11 cellular contexts compared by ENCODE assay signal in the genomic region with DNA sequence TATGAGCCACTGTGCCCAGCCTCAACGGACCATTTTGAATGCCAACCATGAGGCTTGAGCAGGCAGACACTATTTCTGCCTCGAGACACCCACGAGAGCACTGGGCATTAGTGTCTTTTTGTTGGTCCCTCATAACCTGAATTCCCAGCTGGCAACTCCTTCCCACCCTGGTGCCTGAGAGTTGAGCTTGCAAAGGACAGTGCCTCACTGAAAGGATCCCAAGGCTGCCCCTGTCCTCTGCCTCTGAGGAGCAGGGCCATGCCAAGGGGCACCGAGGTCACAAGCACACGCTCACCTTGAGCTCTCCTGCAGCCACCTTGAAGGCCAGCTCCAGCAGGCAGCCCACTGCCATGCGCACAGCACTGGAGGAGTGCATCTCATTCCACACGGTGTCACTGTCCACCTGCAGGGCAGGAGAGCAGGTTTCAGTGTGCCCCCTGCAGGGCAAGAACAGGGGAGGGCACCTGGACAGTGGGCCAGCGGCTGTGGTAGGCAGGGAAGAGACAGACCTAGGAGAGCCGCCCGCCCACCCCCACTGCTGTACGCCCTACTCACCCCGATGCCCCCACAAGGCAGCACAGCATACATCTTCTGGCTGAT. TPM values are rescaled to one million over a fixed set of nuclear protein-coding genes. Genes with fewer than 3 reads are reported as not detected.
DNase-seq lines count a peak whose midpoint lies in the region; ATAC-seq and TF ChIP-seq lines count a peak whose summit lies in the region.
"Had no signal": no experiment of that assay in that cellular context is flagged by ENCODE, and none has a peak within 500 bp of the region (broad histone marks: within the 10 kb centered on the region; RNA-seq: fewer than 3 reads in every experiment).

No MANE protein-coding gene starts in this region.

- CTCF ChIA-PET in activated CD8-positive, alpha-beta memory T cell treated with anti-CD3 and anti-CD28 coated beads, Interleukin-2, amount 10 ng/mL, durations not matched to agents 7 days and 5 days (lab: Charles Lee): interaction anchor here (0.6 to 2.5 kb wide), 10 partner anchors 9 to 280 kb away, joined by 3 to 11 read pairs (median 4); a partner anchor contains a TSS

- H3K4me3 Mint-ChIP-seq in HFFc6 (no peak overlapping the region), T-helper 17 cell (no peak overlapping the region)
- H3K4me3 Mint-ChIP-seq in activated CD8-positive, alpha-beta memory T cell treated with anti-CD3 and anti-CD28 coated beads, Interleukin-2, amount 10 ng/mL, durations not matched to agents 7 days and 5 days: no peak overlapping the region

- H3K27ac Mint-ChIP-seq in HFFc6 (peak overlapping the region; percentile 89; the same call in 1 of the 2 replicates), T-helper 17 cell (peak overlapping the region; percentile 47)
- H3K27ac Mint-ChIP-seq in activated CD8-positive, alpha-beta memory T cell treated with anti-CD3 and anti-CD28 coated beads, Interleukin-2, amount 10 ng/mL, durations not matched to agents 7 days and 5 days: no peak overlapping the region

- peak; percentile 63 for TF ChIP-seq CTCF in HFFc6 (IDR thresholded peaks at IDR 0.05)

- H3K9me3 ChIP-seq in T-helper 17 cell (ENCODE audit: control insufficient read depth, low read length, poor library complexity, severe bottlenecking): no peaks in the 10 kb centered on the region
- H3K9me3 ChIP-seq: vagina had no signal

- peaks cover 4% of the 10 kb centered on the region for H3K27me3 Mint-ChIP-seq in HFFc6 (ENCODE audit: insufficient read depth)
- no peaks in the 10 kb centered on the region for H3K27me3 Mint-ChIP-seq in T-helper 17 cell
- no peaks in the 10 kb centered on the region for H3K27me3 Mint-ChIP-seq in activated CD8-positive, alpha-beta memory T cell treated with anti-CD3 and anti-CD28 coated beads, Interleukin-2, amount 10 ng/mL, durations not matched to agents 7 days and 5 days

- no peak for ATAC-seq in T-helper 17 cell
- ATAC-seq in activated CD8-positive, alpha-beta memory T cell treated with anti-CD3 and anti-CD28 coated beads, Interleukin-2, amount 10 ng/mL, durations not matched to agents 7 days and 5 days: no peak
- ATAC-seq in HG03135 (IDR thresholded peaks at IDR 0.05; ENCODE audit: unreplicated experiment): no peak
- no peak for ATAC-seq in GM18511 (IDR thresholded peaks at IDR 0.05; ENCODE audit: unreplicated experiment)

- H3K4me1 Mint-ChIP-seq in HFFc6 (ENCODE audit: low read depth): peaks cover 62% of the 10 kb centered on the region
- peaks cover 13% of the 10 kb centered on the region for H3K4me1 Mint-ChIP-seq in T-helper 17 cell
- H3K4me1 Mint-ChIP-seq in activated CD8-positive, alpha-beta memory T cell treated with anti-CD3 and anti-CD28 coated beads, Interleukin-2, amount 10 ng/mL, durations not matched to agents 7 days and 5 days: peaks cover 8% of the 10 kb centered on the region

- peak; percentile 51 for DNase-seq in Caki2 (ENCODE audit: low read depth)
- no peak for DNase-seq in HFFc6
- no peak for DNase-seq in T-helper 17 cell
- DNase-seq in islet precursor cell: peak; percentile 89
- no peak for DNase-seq in activated CD8-positive, alpha-beta memory T cell treated with anti-CD3 and anti-CD28 coated beads, Interleukin-2, amount 10 ng/mL, durations not matched to agents 7 days and 5 days
- DNase-seq in activated CD8-positive, alpha-beta memory T cell treated with anti-CD3 and anti-CD28 coated beads for 24 hours: no peak
- DNase-seq: amygdala, NCI-H2171 treated with DMSO at 0.1 percent for 48 hours had no signal

- H3K36me3 Mint-ChIP-seq in HFFc6 (ENCODE audit: low read depth) (peaks cover 27% of the 10 kb centered on the region), T-helper 17 cell (ENCODE audit: low read depth) (peaks cover 2% of the 10 kb centered on the region)
- H3K36me3 Mint-ChIP-seq in activated CD8-positive, alpha-beta memory T cell treated with anti-CD3 and anti-CD28 coated beads, Interleukin-2, amount 10 ng/mL, durations not matched to agents 7 days and 5 days: no peaks in the 10 kb centered on the region

- in situ Hi-C loops in Caki2 (cut with HindIII; ENCODE audit: low pct_unique_long_range_greater_than_20kb, low sequenced_read_pairs): no loop called here

- no peaks in the 10 kb centered on the region for H3K9me3 Mint-ChIP-seq in HFFc6
- no peaks in the 10 kb centered on the region for H3K9me3 Mint-ChIP-seq in activated CD8-positive, alpha-beta memory T cell treated with anti-CD3 and anti-CD28 coated beads, Interleukin-2, amount 10 ng/mL, durations not matched to agents 7 days and 5 days (ENCODE audit: low read depth)

RNA-seq across cellular contexts. Expression of a gene that starts 12.8 kb away (rescaled TPM):
- total RNA-seq in Caki2 (2014; rRNA removed; shearing (Covaris generic); ENCODE audit: low replicate concordance): 42.4 and 50.6 TPM in 2 replicates
- 100 to 1,000 TPM in 5 of 6 experiments, 10 to 100 TPM in 1; 96.6 to 123 (median 113) TPM for total RNA-seq in HFFc6 (2021; fragmentation: NEBNext Ultra II Directional; extraction: Animal tissue kit (Norgen Biotek cat#: 25700))
- 10 to 100 TPM; 10.9 to 13.8 TPM for total RNA-seq in T-helper 17 cell
- total RNA-seq in activated CD8-positive, alpha-beta memory T cell treated with anti-CD3 and anti-CD28 coated beads, Interleukin-2, amount 10 ng/mL, durations not matched to agents 7 days and 5 days: 10 to 100 TPM; 21.7 to 25.6 TPM

RNA-seq across cellular contexts. Expression of a gene that starts 16.9 kb away (rescaled TPM):
- total RNA-seq in Caki2 (2014; rRNA removed; shearing (Covaris generic); ENCODE audit: low replicate concordance): 77.9 and 126 TPM in 2 replicates
- total RNA-seq in HFFc6 (2021; fragmentation: NEBNext Ultra II Directional; extraction: Animal tissue kit (Norgen Biotek cat#: 25700)): 100 to 1,000 TPM in 1 of 6 experiments, 10 to 100 TPM in 5; 86.6 to 101 (median 94.5) TPM
- 10 to 100 TPM; 35.3 to 46.5 TPM for total RNA-seq in T-helper 17 cell
- 10 to 100 TPM; 68.3 to 76.8 TPM for total RNA-seq in activated CD8-positive, alpha-beta memory T cell treated with anti-CD3 and anti-CD28 coated beads, Interleukin-2, amount 10 ng/mL, durations not matched to agents 7 days and 5 days

RNA-seq across cellular contexts. Expression of a gene that starts 40.1 kb away (rescaled TPM):
- total RNA-seq in Caki2 (2014; rRNA removed; shearing (Covaris generic); ENCODE audit: low replicate concordance): 30.9 and 38.0 TPM in 2 replicates
- 10 to 100 TPM; 63.4 to 87.4 (median 78.7) TPM for total RNA-seq in HFFc6 (2021; fragmentation: NEBNext Ultra II Directional; extraction: Animal tissue kit (Norgen Biotek cat#: 25700))
- 10 to 100 TPM; 83.6 to 96.5 TPM for total RNA-seq in T-helper 17 cell
- 10 to 100 TPM; 25.5 to 32.5 TPM for total RNA-seq in activated CD8-positive, alpha-beta memory T cell treated with anti-CD3 and anti-CD28 coated beads, Interleukin-2, amount 10 ng/mL, durations not matched to agents 7 days and 5 days

RNA-seq across cellular contexts. Expression of a gene that starts 58.4 kb away (rescaled TPM):
- total RNA-seq in Caki2 (2014; rRNA removed; shearing (Covaris generic); ENCODE audit: low replicate concordance): 3.0 and 5.7 TPM in 2 replicates
- total RNA-seq in HFFc6 (2021; fragmentation: NEBNext Ultra II Directional; extraction: Animal tissue kit (Norgen Biotek cat#: 25700)): 1 to 10 TPM; 4.0 to 7.6 (median 6.7) TPM
- total RNA-seq in T-helper 17 cell: 1 to 10 TPM; 2.6 to 5.7 TPM
- 10 to 100 TPM; 19.8 to 23.1 TPM for total RNA-seq in activated CD8-positive, alpha-beta memory T cell treated with anti-CD3 and anti-CD28 coated beads, Interleukin-2, amount 10 ng/mL, durations not matched to agents 7 days and 5 days

Comparison
In these comparisons a context has a peak if more than half of its experiments do, and no peak if none do; other contexts are left out.
1. DNase-seq: peak in Caki2 (single experiment) and islet precursor cell (single experiment); none in HFFc6 (single experiment), T-helper 17 cell (0 of 3), activated CD8-positive, alpha-beta memory T cell treated with anti-CD3 and anti-CD28 coated beads, Interleukin-2, amount 10 ng/mL, durations not matched to agents 7 days and 5 days (single experiment) and activated CD8-positive, alpha-beta memory T cell treated with anti-CD3 and anti-CD28 coated beads for 24 hours (single experiment).